ENCODE assay signal across 1 cellular context in genomic region chr6:148251286-148251685, GRCh38.
TF ChIP-seq lines count a peak whose summit lies in the region.

No MANE protein-coding gene starts in this region.

TF ChIP-seq in IMR-90, 13 proteins besides CTCF, POLR2A, EP300 and RAD21 (continued from another document):
- TF ChIP-seq, protein P1, sequence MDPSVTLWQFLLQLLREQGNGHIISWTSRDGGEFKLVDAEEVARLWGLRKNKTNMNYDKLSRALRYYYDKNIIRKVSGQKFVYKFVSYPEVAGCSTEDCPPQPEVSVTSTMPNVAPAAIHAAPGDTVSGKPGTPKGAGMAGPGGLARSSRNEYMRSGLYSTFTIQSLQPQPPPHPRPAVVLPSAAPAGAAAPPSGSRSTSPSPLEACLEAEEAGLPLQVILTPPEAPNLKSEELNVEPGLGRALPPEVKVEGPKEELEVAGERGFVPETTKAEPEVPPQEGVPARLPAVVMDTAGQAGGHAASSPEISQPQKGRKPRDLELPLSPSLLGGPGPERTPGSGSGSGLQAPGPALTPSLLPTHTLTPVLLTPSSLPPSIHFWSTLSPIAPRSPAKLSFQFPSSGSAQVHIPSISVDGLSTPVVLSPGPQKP (IDR thresholded peaks at IDR 0.05; ENCODE audit: borderline replicate concordance, low read depth, low read length), result no peak
- peak; percentile 74 for TF ChIP-seq SMC3 (IDR thresholded peaks at IDR 0.05; ENCODE audit: low read depth, low read length)
